ENCODE assay signal across 13 cellular contexts in the genomic region with DNA sequence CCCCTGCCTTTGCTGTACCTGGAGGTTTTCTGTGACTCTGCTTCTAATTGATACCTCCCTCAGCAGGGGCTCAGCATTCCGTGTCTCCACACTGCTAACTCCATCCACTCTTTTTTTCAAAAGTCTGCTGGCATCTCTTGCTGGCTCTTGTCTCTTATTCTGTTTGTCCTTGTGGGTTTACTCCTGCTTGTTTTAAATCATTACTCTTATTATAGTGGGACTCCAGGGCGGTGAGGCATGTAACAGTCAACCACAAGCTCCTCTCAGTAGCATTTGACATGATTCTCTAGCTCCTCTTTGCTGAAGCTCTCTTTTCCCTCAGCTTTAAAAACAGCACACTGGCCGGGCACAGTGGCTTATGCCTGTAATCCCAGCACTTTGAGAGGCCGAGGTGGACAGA.
"Had no signal": no experiment of that assay in that cellular context is flagged by ENCODE, and none has a peak within 500 bp of the region (broad histone marks: within the 10 kb centered on the region; RNA-seq: fewer than 3 reads in every experiment).

No MANE protein-coding gene starts in this region.

- DNase-seq: effector memory CD8-positive, alpha-beta T cell; foreskin fibroblast; kidney; mucosa of descending colon; natural killer cell; nucleus accumbens; ovary; right cardiac atrium; stimulated activated CD4-positive, alpha-beta T cell treated with anti-CD3 and anti-CD28 coated beads, Interleukin-4, amount 100 ng/mL, for 24 hours; tibial artery; upper lobe of right lung had no signal

- ATAC-seq: effector memory CD8-positive, alpha-beta T cell; gastroesophageal sphincter; mucosa of descending colon; natural killer cell; right cardiac atrium; stimulated activated memory B cell treated with anti-CD40 and anti-IgM and Interleukin-4, amounts not matched to agents 10 μg/mL and 1 μg/mL and 100 μg/mL, for 72 hours; upper lobe of right lung had no signal
